Comparison of ENCODE assay signal across 13 cellular contexts in genomic region chr5:33343661-33344327, GRCh38.
A peak's percentile ranks its signal among the peaks of the same experiment; 100 is the strongest.
DNase-seq lines count a peak whose midpoint lies in the region; ATAC-seq, FAIRE-seq and TF ChIP-seq lines count a peak whose summit lies in the region.
"Had no signal": no experiment of that assay in that cellular context is flagged by ENCODE, and none has a peak within 500 bp of the region (broad histone marks: within the 10 kb centered on the region; RNA-seq: fewer than 3 reads in every experiment).

No MANE protein-coding gene starts in this region.

- no peak overlapping the region for H3K4me3 Mint-ChIP-seq in neural progenitor cell
- H3K4me3 Mint-ChIP-seq: B cell had no signal

- H3K27ac ChIP-seq in neural progenitor cell, result no peak overlapping the region
- H3K27ac ChIP-seq: cardiac muscle cell had no signal

- H3F3A ChIP-seq in neural progenitor cell (ENCODE audit: low read depth), result peaks cover 18% of the 10 kb centered on the region

- no peaks in the 10 kb centered on the region for H3K79me2 ChIP-seq in neural progenitor cell (ENCODE audit: low read depth)

- TF ChIP-seq CTCF in choroid plexus epithelial cell (conservative IDR thresholded peaks at IDR 0.05; ENCODE audit: low read depth, low read length) (no peak), neural progenitor cell (IDR thresholded peaks at IDR 0.05) (no peak)

- no peaks in the 10 kb centered on the region for H3K27me3 Mint-ChIP-seq in neural progenitor cell (ENCODE audit: insufficient read depth, low read depth)
- H3K27me3 Mint-ChIP-seq: B cell had no signal

- ATAC-seq in stimulated activated naive CD8-positive, alpha-beta T cell treated with anti-CD3 and anti-CD28 coated beads, Interleukin-15, Interleukin-2, amounts not matched to agents 100 U/mL and 50 U/mL, for 24 hours, result no peak

- H3K27ac Mint-ChIP-seq in neural progenitor cell, result no peak overlapping the region
- H3K27ac Mint-ChIP-seq: B cell had no signal

- H3K9me3 Mint-ChIP-seq in neural progenitor cell, result no peaks in the 10 kb centered on the region

- H2AFZ ChIP-seq in neural progenitor cell (replicated peaks), result no peak overlapping the region

- FAIRE-seq in HTR-8/SVneo (lab: Jason Lieb, UNC), result peak; percentile 79
- FAIRE-seq: TTC549 had no signal

- H3K36me3 ChIP-seq in neural progenitor cell, result no peaks in the 10 kb centered on the region
- H3K36me3 ChIP-seq: cardiac muscle cell, heart left ventricle had no signal

- H3K9ac ChIP-seq in neural progenitor cell, result no peak overlapping the region

- peaks cover 20% of the 10 kb centered on the region for H3K4me1 Mint-ChIP-seq in neural progenitor cell

- H3K4me3 ChIP-seq in choroid plexus epithelial cell (ENCODE audit: low read depth, low read length) (no peak overlapping the region), neural progenitor cell (no peak overlapping the region)
- H3K4me3 ChIP-seq: cardiac muscle cell, heart left ventricle had no signal

- no peaks in the 10 kb centered on the region for H3K27me3 ChIP-seq in neural progenitor cell
- H3K27me3 ChIP-seq: cardiac muscle cell, heart left ventricle had no signal

- no peaks in the 10 kb centered on the region for H3K9me3 ChIP-seq in neural progenitor cell (ENCODE audit: low read depth)

- peaks cover 27% of the 10 kb centered on the region for H3K4me1 ChIP-seq in neural progenitor cell

- no peak overlapping the region for H3K4me2 ChIP-seq in neural progenitor cell

- H3K36me3 Mint-ChIP-seq in neural progenitor cell, result no peaks in the 10 kb centered on the region

- H4K20me1 ChIP-seq in neural progenitor cell (ENCODE audit: low read depth), result no peaks in the 10 kb centered on the region

- DNase-seq in A172 (ENCODE audit: low spot score) (peak; percentile 63), HTR-8/SVneo (ENCODE audit: insufficient read length, low spot score) (peak; percentile 86), choroid plexus epithelial cell (ENCODE audit: low read depth) (peak; percentile 91), kidney tubule cell (ENCODE audit: low spot score) (peak; percentile 87), neural progenitor cell (ENCODE audit: low spot score) (no peak), DMS 273 treated with DMSO at 0.1 percent for 48 hours (lab: John Stamatoyannopoulos, UW) (no peak), NCI-H748 treated with DMSO at 0.1 percent for 48 hours (lab: John Stamatoyannopoulos, UW) (no peak)
- no peak for DNase-seq in stimulated activated naive CD8-positive, alpha-beta T cell treated with anti-CD3 and anti-CD28 coated beads, Interleukin-15, Interleukin-2, amounts not matched to agents 100 U/mL and 50 U/mL, for 24 hours
- DNase-seq: heart left ventricle, midbrain had no signal

Comparison
In these comparisons a context has a peak if more than half of its experiments do, and no peak if none do; other contexts are left out.
1. DNase-seq: peak in A172 (single experiment), HTR-8/SVneo (single experiment), choroid plexus epithelial cell (single experiment) and kidney tubule cell (single experiment); none in neural progenitor cell (single experiment), stimulated activated naive CD8-positive, alpha-beta T cell treated with anti-CD3 and anti-CD28 coated beads, Interleukin-15, Interleukin-2, amounts not matched to agents 100 U/mL and 50 U/mL, for 24 hours (single experiment), DMS 273 treated with DMSO at 0.1 percent for 48 hours (single experiment) and NCI-H748 treated with DMSO at 0.1 percent for 48 hours (single experiment).